In genomic region chr3:57788624-57789018, GRCh38 we compare ENCODE assay signal across 29 cellular contexts.
"Had no signal": no experiment of that assay in that cellular context is flagged by ENCODE, and none has a peak within 500 bp of the region (broad histone marks: within the 10 kb centered on the region; RNA-seq: fewer than 3 reads in every experiment).

No MANE protein-coding gene starts in this region.

- H3K27me3 Mint-ChIP-seq: activated CD4-positive, alpha-beta T cell treated with anti-CD3 and anti-CD28 coated beads, Interleukin-2, amount 10 ng/mL, durations not matched to agents 24 days and 14 days; activated naive CD4-positive, alpha-beta T cell treated with anti-CD3 and anti-CD28 coated beads, Interleukin-2, amount 50 U/mL, for 24 hours; activated naive CD8-positive, alpha-beta T cell treated with anti-CD3 and anti-CD28 coated beads, Interleukin-2, amount 10 ng/mL, durations not matched to agents 7 days and 5 days; activated T-cell treated with anti-CD3 and anti-CD28 coated beads, Interleukin-2, amount 50 U/mL, for 24 hours had no signal

- H3K36me3 ChIP-seq: breast epithelium, Peyer's patch had no signal

- H3K4me3 Mint-ChIP-seq: activated CD4-positive, alpha-beta T cell treated with anti-CD3 and anti-CD28 coated beads, Interleukin-2, amount 10 ng/mL, durations not matched to agents 24 days and 14 days; activated CD8-positive, alpha-beta T cell treated with anti-CD3 and anti-CD28 coated beads, Interleukin-2, amount 10 ng/mL, durations not matched to agents 7 days and 5 days; activated naive CD4-positive, alpha-beta T cell treated with anti-CD3 and anti-CD28 coated beads, Interleukin-2, amount 50 U/mL, for 24 hours; activated naive CD8-positive, alpha-beta T cell treated with anti-CD3 and anti-CD28 coated beads, Interleukin-2, amount 10 ng/mL, durations not matched to agents 7 days and 5 days; activated T-cell treated with anti-CD3 and anti-CD28 coated beads, Interleukin-2, amount 50 U/mL, for 24 hours had no signal

- ATAC-seq: activated CD8-positive, alpha-beta T cell treated with anti-CD3 and anti-CD28 coated beads, Interleukin-2, amount 10 ng/mL, durations not matched to agents 7 days and 5 days; body of pancreas; SK-N-SH treated with all-trans-retinoic acid at 6 μM for 48 hours had no signal

- DNase-seq: activated CD4-positive, alpha-beta T cell treated with anti-CD3 and anti-CD28 coated beads, Interleukin-2, amount 10 ng/mL, durations not matched to agents 24 days and 14 days; activated CD4-positive, alpha-beta T cell treated with anti-CD3 and anti-CD28 coated beads, Interleukin-2, amount 50 U/mL, for 4 hours; activated CD8-positive, alpha-beta T cell treated with anti-CD3 and anti-CD28 coated beads, Interleukin-2, amount 10 ng/mL, durations not matched to agents 7 days and 5 days; activated gamma-delta T cell; activated naive CD4-positive, alpha-beta T cell treated with Interleukin-2 at 50 U/mL for 16 hours; activated naive CD8-positive, alpha-beta T cell treated with anti-CD3 and anti-CD28 coated beads, Interleukin-2, amount 10 ng/mL, durations not matched to agents 7 days and 5 days; activated T-cell treated with anti-CD3 and anti-CD28 coated beads, Interleukin-2, amount 50 U/mL, for 24 hours; body of pancreas; NCI-H1092 treated with DMSO at 0.1 percent for 48 hours; NCI-H1417; NCI-H146; NCI-H187; NCI-H2029 treated with DMSO at 0.1 percent for 48 hours; NCI-H2107; NCI-H2171; NCI-H510A; NCI-H526; NCI-H748 treated with DMSO at 0.1 percent for 48 hours; NK-92 treated with Interleukin-12 subunit alpha and Interleukin-12 subunit beta, amount 100 ng/mL, for 24 hours; Peyer's patch; RPMI8226; SIG-M5; T-helper 1 cell; T1000 had no signal

- H3K4me1 ChIP-seq: breast epithelium had no signal

- H3K9me3 ChIP-seq: body of pancreas, breast epithelium, Peyer's patch had no signal

- H3K36me3 Mint-ChIP-seq: activated naive CD4-positive, alpha-beta T cell treated with anti-CD3 and anti-CD28 coated beads, Interleukin-2, amount 50 U/mL, for 24 hours; activated naive CD8-positive, alpha-beta T cell treated with anti-CD3 and anti-CD28 coated beads, Interleukin-2, amount 10 ng/mL, durations not matched to agents 7 days and 5 days had no signal

- H3K4me3 ChIP-seq: body of pancreas, breast epithelium, Peyer's patch had no signal

- H3K27ac ChIP-seq: body of pancreas, breast epithelium, Peyer's patch had no signal

- H3K27me3 ChIP-seq: body of pancreas, breast epithelium, Peyer's patch had no signal

- H3K27ac Mint-ChIP-seq: activated CD4-positive, alpha-beta T cell treated with anti-CD3 and anti-CD28 coated beads, Interleukin-2, amount 10 ng/mL, durations not matched to agents 24 days and 14 days; activated CD8-positive, alpha-beta T cell treated with anti-CD3 and anti-CD28 coated beads, Interleukin-2, amount 10 ng/mL, durations not matched to agents 7 days and 5 days; activated naive CD4-positive, alpha-beta T cell treated with anti-CD3 and anti-CD28 coated beads, Interleukin-2, amount 50 U/mL, for 24 hours; activated naive CD8-positive, alpha-beta T cell treated with anti-CD3 and anti-CD28 coated beads, Interleukin-2, amount 10 ng/mL, durations not matched to agents 7 days and 5 days; activated T-cell treated with anti-CD3 and anti-CD28 coated beads, Interleukin-2, amount 50 U/mL, for 24 hours; activated T-helper 2 cell treated with anti-CD3 and anti-CD28 coated beads, Interferon-gamma antibody, Interleukin-2, Interleukin-4, amounts not matched to agents 10 μg/mL and 5 μg/mL and 100 μg/mL, durations not matched to agents 14 hours and 24 hours and 36 hours had no signal

- FAIRE-seq: astrocyte had no signal

- H3K9me3 Mint-ChIP-seq: activated CD4-positive, alpha-beta T cell treated with anti-CD3 and anti-CD28 coated beads, Interleukin-2, amount 10 ng/mL, durations not matched to agents 24 days and 14 days; activated naive CD4-positive, alpha-beta T cell treated with anti-CD3 and anti-CD28 coated beads, Interleukin-2, amount 50 U/mL, for 24 hours; activated naive CD8-positive, alpha-beta T cell treated with anti-CD3 and anti-CD28 coated beads, Interleukin-2, amount 10 ng/mL, durations not matched to agents 7 days and 5 days; activated T-cell treated with anti-CD3 and anti-CD28 coated beads, Interleukin-2, amount 50 U/mL, for 24 hours; activated T-helper 2 cell treated with anti-CD3 and anti-CD28 coated beads, Interferon-gamma antibody, Interleukin-2, Interleukin-4, amounts not matched to agents 10 μg/mL and 5 μg/mL and 100 μg/mL, durations not matched to agents 14 hours and 24 hours and 36 hours had no signal
